Comparison of ENCODE assay signal across 23 cellular contexts in genomic region chr6:104301921-104302320, GRCh38.
"Had no signal": no experiment of that assay in that cellular context is flagged by ENCODE, and none has a peak within 500 bp of the region (broad histone marks: within the 10 kb centered on the region; RNA-seq: fewer than 3 reads in every experiment).

No MANE protein-coding gene starts in this region.

- DNase-seq: effector memory CD4-positive, alpha-beta T cell; gastrocnemius medialis; islet precursor cell; left ventricle myocardium inferior; lower lobe of right lung; natural killer cell; occipital lobe; pancreas; sigmoid colon; stimulated activated CD4-positive, alpha-beta T cell treated with anti-CD3 and anti-CD28 coated beads, Interleukin-2, amount 100 ng/mL, for 24 hours; stimulated activated CD4-positive, alpha-beta T cell treated with anti-CD3 and anti-CD28 coated beads, Interleukin-4, amount 100 ng/mL, for 4 hours; stimulated activated naive B cell treated with anti-CD40 and anti-IgM and Interleukin-4, amounts not matched to agents 10 μg/mL and 1 μg/mL and 100 μg/mL, for 72 hours; stomach; substantia nigra; transverse colon had no signal

- H3K9ac ChIP-seq: neural progenitor cell had no signal

- FAIRE-seq: endometrium, pancreas had no signal

- H3K4me3 ChIP-seq: gastrocnemius medialis, left ventricle myocardium inferior, lower lobe of right lung, neural progenitor cell, pancreas, prostate gland, sigmoid colon, skin epidermis, stomach, thoracic aorta, transverse colon had no signal

- H3K36me3 ChIP-seq: gastrocnemius medialis, left ventricle myocardium inferior, lower lobe of right lung, neural progenitor cell, pancreas, prostate gland, sigmoid colon, stomach, thoracic aorta, transverse colon had no signal

- H3K27ac ChIP-seq: gastrocnemius medialis, left ventricle myocardium inferior, lower lobe of right lung, neural progenitor cell, pancreas, prostate gland, sigmoid colon, skin epidermis, stomach, thoracic aorta, transverse colon had no signal

- H3K27me3 ChIP-seq: gastrocnemius medialis, neural progenitor cell, pancreas, sigmoid colon, stomach, transverse colon had no signal

- ATAC-seq: esophagus mucosa; gastrocnemius medialis; lower lobe of right lung; natural killer cell; pancreas; stimulated activated naive B cell treated with anti-CD40 and anti-IgM and Interleukin-4, amounts not matched to agents 10 μg/mL and 1 μg/mL and 100 μg/mL, for 72 hours had no signal

- H3K4me1 ChIP-seq: gastrocnemius medialis, left ventricle myocardium inferior, lower lobe of right lung, neural progenitor cell, pancreas, prostate gland, sigmoid colon, stomach, transverse colon had no signal

- H3K27me3 Mint-ChIP-seq: memory B cell; stimulated activated naive B cell treated with anti-CD40 and anti-IgM and Interleukin-4, amounts not matched to agents 10 μg/mL and 1 μg/mL and 100 μg/mL, for 72 hours had no signal

- H2AFZ ChIP-seq: neural progenitor cell had no signal

- H3K4me2 ChIP-seq: neural progenitor cell had no signal

- H3K36me3 Mint-ChIP-seq: memory B cell; mesothelial cell of epicardium; natural killer cell; neural progenitor cell; stimulated activated naive B cell treated with anti-CD40 and anti-IgM and Interleukin-4, amounts not matched to agents 10 μg/mL and 1 μg/mL and 100 μg/mL, for 72 hours had no signal

- H3K9me3 ChIP-seq: gastrocnemius medialis, left ventricle myocardium inferior, lower lobe of right lung, pancreas, prostate gland, sigmoid colon, stomach, thoracic aorta, transverse colon had no signal

- H3K9me3 Mint-ChIP-seq: mesothelial cell of epicardium, neural progenitor cell had no signal

- H3K4me3 Mint-ChIP-seq: memory B cell; mesothelial cell of epicardium; natural killer cell; neural progenitor cell; stimulated activated naive B cell treated with anti-CD40 and anti-IgM and Interleukin-4, amounts not matched to agents 10 μg/mL and 1 μg/mL and 100 μg/mL, for 72 hours had no signal

- H3K27ac Mint-ChIP-seq: memory B cell; mesothelial cell of epicardium; natural killer cell; neural progenitor cell; stimulated activated naive B cell treated with anti-CD40 and anti-IgM and Interleukin-4, amounts not matched to agents 10 μg/mL and 1 μg/mL and 100 μg/mL, for 72 hours had no signal

- H3K4me1 Mint-ChIP-seq: memory B cell; mesothelial cell of epicardium; natural killer cell; stimulated activated naive B cell treated with anti-CD40 and anti-IgM and Interleukin-4, amounts not matched to agents 10 μg/mL and 1 μg/mL and 100 μg/mL, for 72 hours had no signal
